In the genomic region with DNA sequence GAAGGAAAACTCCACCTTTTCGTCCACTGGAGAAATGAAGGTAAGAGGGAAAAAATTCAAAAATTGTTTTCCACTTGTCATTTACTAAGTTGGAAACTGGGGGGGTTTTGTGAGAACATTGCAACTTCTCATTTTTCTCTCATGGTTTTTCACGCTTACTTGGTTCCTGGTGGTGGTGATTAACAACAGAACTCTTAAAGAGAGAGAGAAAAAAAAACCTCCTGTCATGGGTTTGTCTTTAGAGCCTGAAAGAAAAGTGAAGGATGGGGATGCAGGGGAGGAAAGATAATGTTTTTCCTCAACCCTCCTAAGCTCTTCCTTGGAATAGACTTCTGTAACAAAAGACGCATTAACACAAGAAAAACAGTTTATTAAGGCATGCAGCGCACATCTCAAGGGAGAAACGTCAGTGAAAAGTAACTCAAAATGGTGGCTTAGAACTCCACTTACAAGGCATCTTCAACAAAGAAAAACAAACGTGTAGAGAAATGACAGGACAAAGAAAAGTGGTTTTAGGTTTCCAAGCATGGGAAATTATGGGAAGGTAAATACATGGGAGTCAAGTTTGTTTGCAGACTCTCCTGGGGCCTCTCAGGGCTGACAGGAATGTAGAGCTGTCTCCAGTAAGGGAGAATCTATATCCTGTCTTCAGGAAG, we compare ENCODE assay signal across 10 cellular contexts.
DNase-seq lines count a peak whose midpoint lies in the region; ATAC-seq and TF ChIP-seq lines count a peak whose summit lies in the region.
"Had no signal": no experiment of that assay in that cellular context is flagged by ENCODE, and none has a peak within 500 bp of the region (broad histone marks: within the 10 kb centered on the region; RNA-seq: fewer than 3 reads in every experiment).

No MANE protein-coding gene starts in this region.

- peaks cover 1% of the 10 kb centered on the region for H3K27me3 Mint-ChIP-seq in glutamatergic neuron (ENCODE audit: unreplicated experiment)
- H3K27me3 Mint-ChIP-seq in naive thymus-derived CD8-positive, alpha-beta T cell: no peaks in the 10 kb centered on the region

- POLR2A ChIA-PET in naive thymus-derived CD8-positive, alpha-beta T cell (lab: Charles Lee): interaction anchor here (1.0 kb wide), 1 partner anchor 26 kb away, joined by 5 read pairs; no protein-coding TSS in a partner anchor

- peak overlapping the region in 1 of 2 donors; percentile 66 for H3K27ac ChIP-seq in ovary

- no peaks in the 10 kb centered on the region for H3K36me3 ChIP-seq in ovary
- H3K36me3 ChIP-seq: upper lobe of left lung had no signal

- no peak overlapping the region for H3K4me3 Mint-ChIP-seq in glutamatergic neuron (ENCODE audit: unreplicated experiment)
- H3K4me3 Mint-ChIP-seq in naive thymus-derived CD8-positive, alpha-beta T cell: peak overlapping the region in 1 of 10 donors; percentile 4

- TF ChIP-seq EP300 in ovary (IDR thresholded peaks at IDR 0.05): no peak

- H3K4me3 ChIP-seq in ovary: no peak overlapping the region
- H3K4me3 ChIP-seq: upper lobe of left lung had no signal

- H3K4me1 Mint-ChIP-seq in glutamatergic neuron (ENCODE audit: low read depth, unreplicated experiment): peaks cover 10% of the 10 kb centered on the region
- peaks cover 0 to 30% (median 0%) of the 10 kb centered on the region in 4 donors for H3K4me1 Mint-ChIP-seq in naive thymus-derived CD8-positive, alpha-beta T cell

- intact Hi-C loops in ovary (cut with DNase I): loop anchor here in 1 of 4 donors (2.0 kb wide), 1 partner anchor 23 kb away; no protein-coding TSS in a partner anchor

- TF ChIP-seq CTCF in glutamatergic neuron (IDR thresholded peaks at IDR 0.05; ENCODE audit: partially characterized antibody, unreplicated experiment) (no peak), ovary (IDR thresholded peaks at IDR 0.05) (no peak)

- peak; percentile 33 for ATAC-seq in GM21526 (IDR thresholded peaks at IDR 0.05; ENCODE audit: low FRiP score, unreplicated experiment)
- no peak for ATAC-seq in naive thymus-derived CD8-positive, alpha-beta T cell

- H3K4me1 ChIP-seq in ovary (ENCODE audit: insufficient read depth): peaks cover 3% of the 10 kb centered on the region

- DNase-seq in DMS53 treated with DMSO at 0.1 percent for 48 hours (lab: John Stamatoyannopoulos, UW; ENCODE audit: unreplicated experiment): peak; percentile 96
- DNase-seq in HuH-7.5 (ENCODE audit: low spot score): peak; percentile 28
- DNase-seq in glutamatergic neuron: no peak
- no peak for DNase-seq in naive thymus-derived CD8-positive, alpha-beta T cell
- DNase-seq in RKO (ENCODE audit: low spot score): no peak
- DNase-seq in NCI-H1048 (lab: John Stamatoyannopoulos, UW): no peak
- no peak for DNase-seq in ovary
- DNase-seq: NCI-H82 had no signal

- no peaks in the 10 kb centered on the region for H3K27me3 ChIP-seq in ovary
- H3K27me3 ChIP-seq: upper lobe of left lung had no signal

- peaks cover 2% of the 10 kb centered on the region for H3K9me3 Mint-ChIP-seq in glutamatergic neuron (ENCODE audit: unreplicated experiment)
- peaks cover 0 to 22% (median 4%) of the 10 kb centered on the region in 9 donors for H3K9me3 Mint-ChIP-seq in naive thymus-derived CD8-positive, alpha-beta T cell

- peak overlapping the region; percentile 5 for H3K27ac Mint-ChIP-seq in glutamatergic neuron (ENCODE audit: unreplicated experiment)
- peak overlapping the region in 3 of 10 donors; percentile 1 to 84 (median 64) for H3K27ac Mint-ChIP-seq in naive thymus-derived CD8-positive, alpha-beta T cell

- WGBS in ovary, 3 donors: 45 to 58% (median 56%) methylated on average over 6 of the region's 6 CpGs

- TF ChIP-seq POLR2A in ovary (IDR thresholded peaks at IDR 0.05): no peak

- no peaks in the 10 kb centered on the region for H3K36me3 Mint-ChIP-seq in glutamatergic neuron (ENCODE audit: unreplicated experiment)
- H3K36me3 Mint-ChIP-seq in naive thymus-derived CD8-positive, alpha-beta T cell: peaks cover 0 to 4% (median 1%) of the 10 kb centered on the region in 3 donors

- H3K9me3 ChIP-seq in ovary: no peaks in the 10 kb centered on the region
- H3K9me3 ChIP-seq: upper lobe of left lung had no signal

Comparison
In these comparisons a context has a peak if more than half of its experiments do, and no peak if none do; other contexts are left out.
1. DNase-seq: peak in DMS53 treated with DMSO at 0.1 percent for 48 hours (single experiment) and HuH-7.5 (single experiment); none in glutamatergic neuron (single experiment), naive thymus-derived CD8-positive, alpha-beta T cell (0 of 10), RKO (single experiment), NCI-H1048 (single experiment) and ovary (0 of 5).